Comparison of ENCODE assay signal across 16 cellular contexts in the genomic region with DNA sequence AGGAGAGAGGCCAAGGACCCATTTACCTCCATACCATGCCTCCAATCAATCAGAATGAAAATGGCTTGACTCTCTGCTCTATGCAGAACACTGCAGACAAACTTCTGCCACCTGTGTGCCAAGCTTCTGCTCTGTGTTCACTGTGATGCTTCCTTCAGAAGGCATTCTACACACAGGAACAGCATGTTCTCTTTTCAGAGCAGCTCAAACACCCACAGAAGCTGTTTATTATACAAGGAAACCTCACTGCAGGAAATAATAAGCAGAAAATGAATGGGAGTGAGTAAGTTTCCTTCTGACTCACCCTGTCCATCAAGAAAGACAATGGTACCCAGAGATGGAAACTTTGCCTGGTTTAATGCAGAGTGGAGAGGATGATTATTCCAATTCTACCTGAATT. TPM values are rescaled to one million over a fixed set of nuclear protein-coding genes. Genes with fewer than 3 reads are reported as not detected.
DNase-seq lines count a peak whose midpoint lies in the region; ATAC-seq, FAIRE-seq and TF ChIP-seq lines count a peak whose summit lies in the region.
"Had no signal": no experiment of that assay in that cellular context is flagged by ENCODE, and none has a peak within 500 bp of the region (broad histone marks: within the 10 kb centered on the region; RNA-seq: fewer than 3 reads in every experiment).

No MANE protein-coding gene starts in this region.

- H3K27me3 ChIP-seq in hepatocyte (peaks cover 15% of the 10 kb centered on the region), small intestine (ENCODE audit: control insufficient read depth in 2 of 2, insufficient read depth in 2 of 2, low read length in 2 of 2) (peaks cover 0 to 2% of the 10 kb centered on the region in 2 donors)

- no peaks in the 10 kb centered on the region for H3K9me2 ChIP-seq in hepatocyte (replicated peaks; ENCODE audit: insufficient read depth)

- no peak for FAIRE-seq in small intestine (lab: Jason Lieb, UNC)
- FAIRE-seq: G401.6, pancreas had no signal

- H3K4me3 ChIP-seq in hepatocyte (no peak overlapping the region), small intestine (ENCODE audit: low read depth in 1 of 2, low read length in 2 of 2) (no peak overlapping the region)
- H3K4me3 ChIP-seq: heart right ventricle, lung, pancreas had no signal

- no peaks in the 10 kb centered on the region for H3K9me3 Mint-ChIP-seq in natural killer cell treated with Interleukin-12 subunit alpha and Interleukin-12 subunit beta and Interleukin-15 and Interleukin-18, amount 100 ng/mL, for 72 hours
- no peaks in the 10 kb centered on the region for H3K9me3 Mint-ChIP-seq in natural killer cell
- H3K9me3 Mint-ChIP-seq in nephron progenitor cell = no peaks in the 10 kb centered on the region

- peaks cover 10 to 18% of the 10 kb centered on the region in 2 donors for H3K4me1 Mint-ChIP-seq in natural killer cell treated with Interleukin-12 subunit alpha and Interleukin-12 subunit beta and Interleukin-15 and Interleukin-18, amount 100 ng/mL, for 72 hours (ENCODE audit: low read depth in 2 of 2)
- peaks cover 18 to 19% of the 10 kb centered on the region in 2 donors for H3K4me1 Mint-ChIP-seq in natural killer cell
- peaks cover 13% of the 10 kb centered on the region for H3K4me1 Mint-ChIP-seq in nephron progenitor cell

- H3K27me3 Mint-ChIP-seq in natural killer cell treated with Interleukin-12 subunit alpha and Interleukin-12 subunit beta and Interleukin-15 and Interleukin-18, amount 100 ng/mL, for 72 hours = peaks cover 25 to 30% of the 10 kb centered on the region in 2 donors
- H3K27me3 Mint-ChIP-seq in natural killer cell (ENCODE audit: low read depth in 2 of 2) (peaks cover 30 to 40% of the 10 kb centered on the region in 2 donors), nephron progenitor cell (ENCODE audit: low read depth, poor library complexity) (peaks cover 83% of the 10 kb centered on the region)

- peak in 1 of 2 donors; percentile 48 for ATAC-seq in natural killer cell treated with Interleukin-12 subunit alpha and Interleukin-12 subunit beta and Interleukin-15 and Interleukin-18, amount 100 ng/mL, for 72 hours
- no peak for ATAC-seq in natural killer cell
- ATAC-seq: heart right ventricle, pancreas had no signal

- no peak overlapping the region for H3K27ac Mint-ChIP-seq in natural killer cell treated with Interleukin-12 subunit alpha and Interleukin-12 subunit beta and Interleukin-15 and Interleukin-18, amount 100 ng/mL, for 72 hours
- H3K27ac Mint-ChIP-seq in natural killer cell (no peak overlapping the region), nephron progenitor cell (no peak overlapping the region)

- H3K36me3 ChIP-seq in hepatocyte (replicated peaks; ENCODE audit: insufficient read depth, low read depth) (no peaks in the 10 kb centered on the region), small intestine (ENCODE audit: control insufficient read depth in 2 of 2, insufficient read depth in 2 of 2, low read length in 2 of 2) (no peaks in the 10 kb centered on the region)
- H3K36me3 ChIP-seq: heart right ventricle, pancreas had no signal

- H4K20me1 ChIP-seq in hepatocyte (ENCODE audit: insufficient read depth, poor library complexity, severe bottlenecking) = no peaks in the 10 kb centered on the region

- H3K36me3 Mint-ChIP-seq in natural killer cell treated with Interleukin-12 subunit alpha and Interleukin-12 subunit beta and Interleukin-15 and Interleukin-18, amount 100 ng/mL, for 72 hours = no peaks in the 10 kb centered on the region
- H3K36me3 Mint-ChIP-seq in natural killer cell (no peaks in the 10 kb centered on the region), nephron progenitor cell (ENCODE audit: low read depth) (no peaks in the 10 kb centered on the region)

- H2AFZ ChIP-seq in hepatocyte = no peak overlapping the region

- H3K27ac ChIP-seq in hepatocyte (no peak overlapping the region), small intestine (ENCODE audit: low read depth in 1 of 2, low read length in 1 of 2) (no peak overlapping the region)
- H3K27ac ChIP-seq: heart right ventricle, pancreas had no signal

- H3K4me2 ChIP-seq in hepatocyte = no peak overlapping the region

- H3K79me2 ChIP-seq in hepatocyte = no peaks in the 10 kb centered on the region

- TF ChIP-seq CTCF in natural killer cell (IDR thresholded peaks at IDR 0.05) = no peak
- no peak for TF ChIP-seq CTCF in hepatocyte (IDR thresholded peaks at IDR 0.05; ENCODE audit: poor library complexity)
- TF ChIP-seq CTCF in nephron progenitor cell (IDR thresholded peaks at IDR 0.05) = no peak

- no peaks in the 10 kb centered on the region for H3K9me3 ChIP-seq in hepatocyte (ENCODE audit: low read depth)
- H3K9me3 ChIP-seq in small intestine (ENCODE audit: control insufficient read depth, low read depth) = no peaks in the 10 kb centered on the region
- H3K9me3 ChIP-seq: heart right ventricle, pancreas had no signal

- H3K4me3 Mint-ChIP-seq in natural killer cell treated with Interleukin-12 subunit alpha and Interleukin-12 subunit beta and Interleukin-15 and Interleukin-18, amount 100 ng/mL, for 72 hours = peak overlapping the region; percentile 43
- H3K4me3 Mint-ChIP-seq in natural killer cell = no peak overlapping the region
- H3K4me3 Mint-ChIP-seq in nephron progenitor cell = no peak overlapping the region

- DNase-seq in natural killer cell treated with Interleukin-12 subunit alpha and Interleukin-12 subunit beta and Interleukin-15 and Interleukin-18, amount 100 ng/mL, for 72 hours (ENCODE audit: low spot score) = no peak
- DNase-seq in natural killer cell (no peak), astrocyte of the hippocampus (ENCODE audit: low read depth, low spot score) (peak; percentile 76), hepatocyte (ENCODE audit: low spot score) (peak; percentile 17), NCI-H2081 treated with DMSO at 0.1 percent for 48 hours (lab: John Stamatoyannopoulos, UW) (no peak), small intestine (no peak), nephron progenitor cell (no peak)
- DNase-seq in activated CD4-positive, CD25-positive, alpha-beta regulatory T cell treated with anti-CD3 and anti-CD28 coated beads, Interleukin-2, amount 50 U/mL, for 72 hours = no peak
- DNase-seq: activated CD4-positive, alpha-beta T cell treated with anti-CD3 and anti-CD28 coated beads for 1 hour; heart right ventricle; NCI-H1436; NK-92 treated with Interleukin-12 subunit alpha and Interleukin-12 subunit beta, amount 100 ng/mL, for 24 hours; pancreas had no signal

- H3K4me1 ChIP-seq in hepatocyte (ENCODE audit: insufficient read depth) = peaks cover 11% of the 10 kb centered on the region
- peaks cover 0 to 3% of the 10 kb centered on the region in 2 donors for H3K4me1 ChIP-seq in small intestine (ENCODE audit: control insufficient read depth in 2 of 2, insufficient read depth in 1 of 2, low read depth in 1 of 2, low read length in 1 of 2)

- intact Hi-C loops in natural killer cell (cut with micrococcal nuclease) = no loop called here

RNA-seq across cellular contexts. Expression of gene ESR2, which starts 2.4 kb away (rescaled TPM):
- total RNA-seq in natural killer cell treated with Interleukin-12 subunit alpha and Interleukin-12 subunit beta and Interleukin-15 and Interleukin-18, amount 100 ng/mL, for 72 hours = under 1 TPM in 1 of 2 donors, not detected in 1; 0.64 TPM
- total RNA-seq in natural killer cell (under 1 TPM in 1 of 3 donors, not detected in 2; 0.53 TPM), hepatocyte (0.28 and 1.00 TPM in 2 replicates)
- polyA plus RNA-seq in hepatocyte (0.26 TPM in 1 of 2 replicates, not detected in the other), small intestine (under 1 TPM in 1 of 3 donors, not detected in 2; 0.19 TPM)
- polyA plus RNA-seq: BJ had no signal

Comparison
In these comparisons a context has a peak if more than half of its experiments do, and no peak if none do; other contexts are left out.
1. DNase-seq: peak in astrocyte of the hippocampus (single experiment) and hepatocyte (single experiment); none in natural killer cell treated with Interleukin-12 subunit alpha and Interleukin-12 subunit beta and Interleukin-15 and Interleukin-18, amount 100 ng/mL, for 72 hours (single experiment), natural killer cell (single experiment), NCI-H2081 treated with DMSO at 0.1 percent for 48 hours (single experiment), small intestine (single experiment), activated CD4-positive, CD25-positive, alpha-beta regulatory T cell treated with anti-CD3 and anti-CD28 coated beads, Interleukin-2, amount 50 U/mL, for 72 hours (single experiment) and nephron progenitor cell (single experiment).